ENCODE assay signal across 10 cellular contexts in genomic region chr18:22822024-22822423, GRCh38.
DNase-seq lines count a peak whose midpoint lies in the region; TF ChIP-seq lines count a peak whose summit lies in the region.
"Had no signal": no experiment of that assay in that cellular context is flagged by ENCODE, and none has a peak within 500 bp of the region (broad histone marks: within the 10 kb centered on the region; RNA-seq: fewer than 3 reads in every experiment).

No MANE protein-coding gene starts in this region.

- in situ Hi-C loops in astrocyte of the cerebellum (cut with HindIII; ENCODE audit: low sequenced_read_pairs): no loop called here

- peak; percentile 23 for DNase-seq in AG08396 (ENCODE audit: low spot score)
- peak; percentile 44 for DNase-seq in LoVo (ENCODE audit: low spot score)
- peak; percentile 93 for DNase-seq in astrocyte of the cerebellum (ENCODE audit: low read depth)
- DNase-seq in islet precursor cell: peak; percentile 67
- DNase-seq in activated T-cell treated with anti-CD3 and anti-CD28 coated beads, Interleukin-2, amount 50 U/mL, for 1 hour: no peak
- DNase-seq in NCI-H82 treated with DMSO at 0.1 percent for 48 hours (lab: John Stamatoyannopoulos, UW; ENCODE audit: unreplicated experiment): no peak
- no peak for DNase-seq in activated CD4-positive, alpha-beta T cell treated with anti-CD3 and anti-CD28 coated beads for 1 hour
- DNase-seq in GM20000 (ENCODE audit: low spot score): no peak
- DNase-seq: heart right ventricle, occipital lobe had no signal

- no peak overlapping the region for H3K4me3 ChIP-seq in astrocyte of the cerebellum (ENCODE audit: low read depth, low read length)
- H3K4me3 ChIP-seq: heart right ventricle had no signal

- TF ChIP-seq CTCF in astrocyte of the cerebellum (IDR thresholded peaks at IDR 0.05; ENCODE audit: low read depth, low read length, missing control alignments) (no peak), GM20000 (IDR thresholded peaks at IDR 0.05; ENCODE audit: extremely low read depth, missing control alignments) (no peak)

Comparison
In these comparisons a context has a peak if more than half of its experiments do, and no peak if none do; other contexts are left out.
1. DNase-seq: peak in AG08396 (single experiment), LoVo (single experiment), astrocyte of the cerebellum (single experiment) and islet precursor cell (single experiment); none in activated T-cell treated with anti-CD3 and anti-CD28 coated beads, Interleukin-2, amount 50 U/mL, for 1 hour (single experiment), NCI-H82 treated with DMSO at 0.1 percent for 48 hours (single experiment), activated CD4-positive, alpha-beta T cell treated with anti-CD3 and anti-CD28 coated beads for 1 hour (single experiment) and GM20000 (single experiment).